Comparison of ENCODE assay signal across 8 cellular contexts in genomic region chr21:34887729-34888568, GRCh38.
A peak's percentile ranks its signal among the peaks of the same experiment; 100 is the strongest.
DNase-seq lines count a peak whose midpoint lies in the region; TF ChIP-seq lines count a peak whose summit lies in the region.

No MANE protein-coding gene starts in this region.

- H3K4ac ChIP-seq in neuronal stem cell (ENCODE audit: low read length): no peak overlapping the region

- H2AK5ac ChIP-seq in neuronal stem cell (ENCODE audit: low read depth, low read length): no peak overlapping the region

- H2BK12ac ChIP-seq in neuronal stem cell (ENCODE audit: low read length): no peak overlapping the region

- H3K4me1 ChIP-seq in neuronal stem cell (ENCODE audit: control insufficient read depth in 2 of 2, insufficient read depth in 1 of 2, low read depth in 1 of 2, low read length in 2 of 2) (peaks cover 2 to 3% of the 10 kb centered on the region in 2 donors), stomach smooth muscle (ENCODE audit: control insufficient read depth, insufficient read depth, low read length) (peaks cover 39% of the 10 kb centered on the region)

- H2BK15ac ChIP-seq in neuronal stem cell (ENCODE audit: low read length): no peak overlapping the region

- H3K27ac ChIP-seq in neuronal stem cell (replicated peaks; ENCODE audit: low read length) (no peak overlapping the region), stomach smooth muscle (ENCODE audit: low read length) (peak overlapping the region; percentile 69)

- peak overlapping the region; percentile 98 for H3K4me3 Mint-ChIP-seq in activated T-helper 2 cell treated with anti-CD3 and anti-CD28 coated beads, Interferon-gamma antibody, Interleukin-2, Interleukin-4, amounts not matched to agents 10 μg/mL and 5 μg/mL and 100 μg/mL, durations not matched to agents 14 hours and 24 hours and 36 hours (ENCODE audit: low read depth)

- peak overlapping the region; percentile 77 for H3K23ac ChIP-seq in neuronal stem cell (ENCODE audit: low read depth, low read length, poor library complexity)

- no peak overlapping the region for H3K14ac ChIP-seq in neuronal stem cell (ENCODE audit: low read length)

- no peak for TF ChIP-seq CTCF in fibroblast of villous mesenchyme (IDR thresholded peaks at IDR 0.05; ENCODE audit: insufficient read depth, low read depth, low read length)

- no peaks in the 10 kb centered on the region for H3K9me3 Mint-ChIP-seq in activated T-helper 2 cell treated with anti-CD3 and anti-CD28 coated beads, Interferon-gamma antibody, Interleukin-2, Interleukin-4, amounts not matched to agents 10 μg/mL and 5 μg/mL and 100 μg/mL, durations not matched to agents 14 hours and 24 hours and 36 hours

- H3K79me1 ChIP-seq in neuronal stem cell (ENCODE audit: low read depth, low read length): no peaks in the 10 kb centered on the region

- H4K8ac ChIP-seq in neuronal stem cell (ENCODE audit: low read depth, low read length): no peak overlapping the region

- H3K36me3 Mint-ChIP-seq in activated T-helper 2 cell treated with anti-CD3 and anti-CD28 coated beads, Interferon-gamma antibody, Interleukin-2, Interleukin-4, amounts not matched to agents 10 μg/mL and 5 μg/mL and 100 μg/mL, durations not matched to agents 14 hours and 24 hours and 36 hours (ENCODE audit: low read depth): peaks cover 48% of the 10 kb centered on the region

- H2BK5ac ChIP-seq in neuronal stem cell (ENCODE audit: low read length): no peak overlapping the region

- peak overlapping the region; percentile 84 for H3K4me3 ChIP-seq in fibroblast of villous mesenchyme (ENCODE audit: low read depth, low read length)
- peak overlapping the region; percentile 44 to 72 for H3K4me3 ChIP-seq in neuronal stem cell (ENCODE audit: low read length in 2 of 2)
- peak overlapping the region; percentile 79 to 84 for H3K4me3 ChIP-seq in stomach smooth muscle (ENCODE audit: low read length in 2 of 2)

- no peak overlapping the region for H4K91ac ChIP-seq in neuronal stem cell (ENCODE audit: low read depth, low read length, poor library complexity)

- intact Hi-C loops in activated T-helper 2 cell treated with anti-CD3 and anti-CD28 coated beads, Interferon-gamma antibody, Interleukin-2, Interleukin-4, amounts not matched to agents 10 μg/mL and 5 μg/mL and 100 μg/mL, durations not matched to agents 14 hours and 24 hours and 36 hours (cut with micrococcal nuclease): loop anchor here (1.0 to 10.0 kb wide), 15 partner anchors 47 to 947 kb away; partner anchors contain the start of gene RUNX1

- H3K4me1 Mint-ChIP-seq in activated T-helper 2 cell treated with anti-CD3 and anti-CD28 coated beads, Interferon-gamma antibody, Interleukin-2, Interleukin-4, amounts not matched to agents 10 μg/mL and 5 μg/mL and 100 μg/mL, durations not matched to agents 14 hours and 24 hours and 36 hours (ENCODE audit: low read depth): peaks cover 37% of the 10 kb centered on the region

- H3K18ac ChIP-seq in neuronal stem cell (ENCODE audit: low read length): peak overlapping the region; percentile 82

- H3K27ac Mint-ChIP-seq in activated T-helper 2 cell treated with anti-CD3 and anti-CD28 coated beads, Interferon-gamma antibody, Interleukin-2, Interleukin-4, amounts not matched to agents 10 μg/mL and 5 μg/mL and 100 μg/mL, durations not matched to agents 14 hours and 24 hours and 36 hours: peak overlapping the region; percentile 100

- no CpG with 5 or more reads among the region's 40 CpGs for WGBS in neuronal stem cell (ENCODE audit: extremely low coverage in 2 of 2, insufficient read length in 2 of 2, insufficient replicate concordance in 1 of 2), 2 donors

- peaks cover 15 to 97% (median 66%) of the 10 kb centered on the region in 3 experiments for H3K27me3 ChIP-seq in neuronal stem cell (ENCODE audit: control insufficient read depth in 3 of 3, insufficient read depth in 3 of 3, low read depth in 1 of 3, low read length in 3 of 3)
- peaks cover 27 to 59% of the 10 kb centered on the region in 2 donors for H3K27me3 ChIP-seq in stomach smooth muscle (ENCODE audit: control insufficient read depth in 1 of 2, insufficient read depth in 2 of 2, low read length in 2 of 2)

- H3K9ac ChIP-seq in neuronal stem cell (ENCODE audit: low read depth, low read length, poor library complexity): peak overlapping the region; percentile 53
- peak overlapping the region; percentile 71 to 93 for H3K9ac ChIP-seq in stomach smooth muscle (ENCODE audit: low read length in 2 of 2)

- peak; percentile 39 for DNase-seq in NCI-H2196 (lab: John Stamatoyannopoulos, UW; ENCODE audit: unreplicated experiment)
- DNase-seq in NCI-H2196 treated with DMSO at 0.1 percent for 48 hours (lab: John Stamatoyannopoulos, UW; ENCODE audit: unreplicated experiment): no peak
- peak; percentile 83 for DNase-seq in HK-2 (ENCODE audit: unreplicated experiment)
- peak; percentile 85 for DNase-seq in RPMI8226
- DNase-seq in activated T-helper 2 cell treated with anti-CD3 and anti-CD28 coated beads, Interferon-gamma antibody, Interleukin-2, Interleukin-4, amounts not matched to agents 10 μg/mL and 5 μg/mL and 100 μg/mL, durations not matched to agents 14 hours and 24 hours and 36 hours (ENCODE audit: low spot score): peak; percentile 85
- peak; percentile 94 for DNase-seq in fibroblast of villous mesenchyme (ENCODE audit: low read depth)
- no peak for DNase-seq in neuronal stem cell (ENCODE audit: low spot score)

- peak overlapping the region; percentile 96 for H2AFZ ChIP-seq in neuronal stem cell (ENCODE audit: low read length)

- no peaks in the 10 kb centered on the region for H3K36me3 ChIP-seq in neuronal stem cell (replicated peaks in 1 of 2; ENCODE audit: control insufficient read depth in 2 of 2, insufficient read depth in 2 of 2, low read length in 2 of 2)
- H3K36me3 ChIP-seq in stomach smooth muscle (ENCODE audit: control insufficient read depth in 2 of 2, insufficient read depth in 2 of 2, low read length in 2 of 2): no peaks in the 10 kb centered on the region

- H3K27me3 Mint-ChIP-seq in activated T-helper 2 cell treated with anti-CD3 and anti-CD28 coated beads, Interferon-gamma antibody, Interleukin-2, Interleukin-4, amounts not matched to agents 10 μg/mL and 5 μg/mL and 100 μg/mL, durations not matched to agents 14 hours and 24 hours and 36 hours (ENCODE audit: low read depth): no peaks in the 10 kb centered on the region

- H3K4me2 ChIP-seq in neuronal stem cell (ENCODE audit: insufficient read depth, low read length, poor library complexity, severe bottlenecking): peak overlapping the region; percentile 98

- H3K9me3 ChIP-seq in neuronal stem cell (replicated peaks in 1 of 2; ENCODE audit: control insufficient read depth in 2 of 2, insufficient read depth in 1 of 2, low read depth in 1 of 2, low read length in 2 of 2) (no peaks in the 10 kb centered on the region), stomach smooth muscle (ENCODE audit: control insufficient read depth in 2 of 2, low read length in 2 of 2) (no peaks in the 10 kb centered on the region)

- no peak overlapping the region for H2BK120ac ChIP-seq in neuronal stem cell (ENCODE audit: low read depth, low read length)

Comparison
In these comparisons a context has a peak if more than half of its experiments do, and no peak if none do; other contexts are left out.
1. DNase-seq: peak in NCI-H2196 (single experiment), HK-2 (single experiment), RPMI8226 (single experiment), activated T-helper 2 cell treated with anti-CD3 and anti-CD28 coated beads, Interferon-gamma antibody, Interleukin-2, Interleukin-4, amounts not matched to agents 10 μg/mL and 5 μg/mL and 100 μg/mL, durations not matched to agents 14 hours and 24 hours and 36 hours (single experiment) and fibroblast of villous mesenchyme (single experiment); none in NCI-H2196 treated with DMSO at 0.1 percent for 48 hours (single experiment) and neuronal stem cell (single experiment).
2. Peak in every context shown above with its lines, with median percentiles within 50 percentile points of each other: H3K4me3 ChIP-seq.